18 cellular contexts compared by ENCODE assay signal in the genomic region with DNA sequence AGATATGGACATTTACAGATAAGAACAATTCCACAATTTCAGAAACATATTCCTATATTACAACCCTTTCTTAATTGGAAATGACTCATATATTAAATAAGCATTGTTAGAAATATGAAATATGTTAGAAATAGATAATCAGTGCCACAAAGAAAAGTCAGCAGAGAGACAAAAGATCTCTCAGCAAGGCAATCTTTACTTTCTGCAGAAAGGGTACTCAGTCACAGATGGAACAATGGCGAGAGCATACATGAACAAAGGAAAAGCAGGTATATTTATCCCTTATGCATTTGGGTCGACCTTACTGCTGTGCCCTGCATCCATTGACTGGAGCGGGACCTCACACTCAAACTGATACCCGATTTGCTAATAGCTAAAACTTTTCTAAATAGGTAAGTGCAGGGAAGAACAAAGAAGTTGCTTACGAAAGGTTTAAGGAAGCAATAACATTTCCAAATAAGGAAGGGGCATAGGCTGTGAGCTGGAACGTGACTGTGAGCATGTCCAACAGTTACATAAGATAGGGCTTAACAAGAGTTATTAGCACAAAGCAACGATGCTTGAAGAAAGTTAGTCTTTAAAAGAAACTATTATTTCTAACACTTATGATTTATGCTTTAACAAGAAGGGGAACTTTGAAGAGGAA. TPM values are rescaled to one million over a fixed set of nuclear protein-coding genes. Genes with fewer than 3 reads are reported as not detected.
DNase-seq lines count a peak whose midpoint lies in the region; ATAC-seq, FAIRE-seq and TF ChIP-seq lines count a peak whose summit lies in the region.
"Had no signal": no experiment of that assay in that cellular context is flagged by ENCODE, and none has a peak within 500 bp of the region (broad histone marks: within the 10 kb centered on the region; RNA-seq: fewer than 3 reads in every experiment).

No MANE protein-coding gene starts in this region.

- H3K36me3 ChIP-seq in HEK293 (ENCODE audit: control insufficient read depth in 2 of 2, insufficient read depth in 1 of 2, low read length in 2 of 2) (no peaks in the 10 kb centered on the region), GM12878 (ENCODE audit: control insufficient read depth in 2 of 2, insufficient read depth in 2 of 2, low read length in 1 of 2) (no peaks in the 10 kb centered on the region), neutrophil (no peaks in the 10 kb centered on the region)
- H3K36me3 ChIP-seq: BE2C had no signal

- SMC1A ChIA-PET in GM12878 (lab: Charles Lee; ENCODE audit: uncharacterized antibody, unreplicated experiment) = interaction anchor here (1.0 to 2.0 kb wide), 6 partner anchors 12 to 61 kb away, joined by 3 to 6 read pairs (median 4); a partner anchor contains a TSS

- CTCF ChIA-PET in HEK293 (lab: Yijun Ruan, JAX) (no interaction called here), GM12878 (lab: Yijun Ruan, JAX) (interaction anchor here (0.9 to 1.1 kb wide), 2 partner anchors 54 to 57 kb away, joined by 3 read pairs; no protein-coding TSS in a partner anchor)

- no peak for ATAC-seq in GM12878
- ATAC-seq: A549, GM23338 had no signal

- POLR2A ChIA-PET in HEK293 (lab: Yijun Ruan, JAX) = no interaction called here
- POLR2A ChIA-PET in GM12878 (lab: Charles Lee) = no interaction called here

- TF ChIP-seq EP300 in GM12878 (IDR thresholded peaks at IDR 0.05; ENCODE audit: borderline replicate concordance in 1 of 2, control insufficient read depth in 1 of 2, low read depth in 2 of 2, low read length in 2 of 2) = no peak

- RAD21 ChIA-PET in GM12878 (lab: Charles Lee; ENCODE audit: unreplicated experiment) = no interaction called here

- H3K4me2 ChIP-seq in GM12878 (ENCODE audit: control insufficient read depth, insufficient read depth) = no peak overlapping the region
- H3K4me2 ChIP-seq: A549, GM23338 had no signal

- 36% methylated on average over 7 of the region's 7 CpGs for WGBS in GM12878 (ENCODE audit: insufficient coverage, insufficient replicate concordance, low lambda C conversion rate, missing lambda C conversion rate)

- H4K20me1 ChIP-seq in GM12878 (ENCODE audit: control insufficient read depth, insufficient read depth) = no peaks in the 10 kb centered on the region

- H3K9ac ChIP-seq in GM12878 (ENCODE audit: control insufficient read depth, insufficient read depth, low read length) = no peak overlapping the region

- in situ Hi-C loops in GM12878 (cut with MboI) = no loop called here

- no TSS peak for BruUV-seq in GM12878 (replicated peaks; lab: Mats Ljungman, UMichigan)

- no peak for TF ChIP-seq RAD21 in GM12878 (IDR thresholded peaks at IDR 0.05; ENCODE audit: insufficient read depth, low read depth, low read length)

- H3K9me3 ChIP-seq in HEK293 (ENCODE audit: control insufficient read depth, insufficient read depth, low read depth, low read length) (no peaks in the 10 kb centered on the region), GM12878 (replicated peaks; ENCODE audit: control insufficient read depth, insufficient read depth, low read length) (peaks cover 5% of the 10 kb centered on the region; the same call in 2 of the 3 replicates), neutrophil (no peaks in the 10 kb centered on the region)
- H3K9me3 ChIP-seq: A549, BE2C had no signal

- no peak overlapping the region for H2AFZ ChIP-seq in GM12878 (ENCODE audit: control insufficient read depth, low read depth, low read length)
- H2AFZ ChIP-seq: GM23338 had no signal

- no peaks in the 10 kb centered on the region; the same call in 1 of the 2 replicates for H3K4me1 ChIP-seq in HEK293 (ENCODE audit: control insufficient read depth, insufficient read depth, low read length)
- H3K4me1 ChIP-seq in GM12878 (ENCODE audit: control insufficient read depth, insufficient read depth, low read length) = no peaks in the 10 kb centered on the region
- H3K4me1 ChIP-seq in neutrophil (ENCODE audit: control insufficient read depth in 1 of 2, insufficient read depth in 1 of 2, low read depth in 1 of 2, low read length in 1 of 2) = peaks cover 31 to 32% of the 10 kb centered on the region in 2 experiments
- H3K4me1 ChIP-seq: BE2C had no signal

- H3K4me3 ChIP-seq in HEK293 (ENCODE audit: low read depth, low read length) (no peak overlapping the region), NB4 (ENCODE audit: low read depth, low read length) (no peak overlapping the region), GM12878 (no peak overlapping the region), neutrophil (ENCODE audit: low read depth in 1 of 2, low read length in 1 of 2) (peak overlapping the region in 1 of 2 experiments; percentile 25)
- H3K4me3 ChIP-seq: A549, GM23338 had no signal

- H3K27me3 ChIP-seq in GM12878 (replicated peaks in 1 of 2; ENCODE audit: control insufficient read depth in 2 of 2, insufficient read depth in 2 of 2, low read length in 1 of 2) (no peaks in the 10 kb centered on the region; a peak in 1 of 4 replicates), neutrophil (no peaks in the 10 kb centered on the region)
- H3K27me3 ChIP-seq: BE2C had no signal

- DNase-seq in NB4 (ENCODE audit: low read depth) (peak; percentile 14), GM12878 (ENCODE audit: low read depth, low spot score) (no peak), activated T-cell treated with anti-CD3 and anti-CD28 coated beads for 4 hours (no peak), cardiac septum (ENCODE audit: low spot score) (no peak), NCI-H146 (lab: John Stamatoyannopoulos, UW) (no peak)
- DNase-seq: BE2C; CD4-positive, alpha-beta memory T cell; DMS153; DMS79 treated with DMSO at 0.1 percent for 48 hours; EL; H9 had no signal

- intact Hi-C loops in GM12878 (cut with micrococcal nuclease; ENCODE audit: unreplicated experiment) (no loop called here), cardiac septum (cut with DNase I) (no loop called here)

- no peak overlapping the region for H3K27ac ChIP-seq in HEK293 (ENCODE audit: extremely low read depth, low read depth, low read length)
- no peak overlapping the region for H3K27ac ChIP-seq in GM12878 (ENCODE audit: control insufficient read depth, insufficient read depth)
- peak overlapping the region; percentile 84 for H3K27ac ChIP-seq in neutrophil
- H3K27ac ChIP-seq: A549, C4-2B had no signal

- no peaks in the 10 kb centered on the region for H3K79me2 ChIP-seq in GM12878 (ENCODE audit: control insufficient read depth, insufficient read depth, low read length)

- TF ChIP-seq CTCF in HEK293 (tag by site-specific recombination; IDR thresholded peaks at IDR 0.05) = no peak
- no peak for TF ChIP-seq CTCF in NB4 (IDR thresholded peaks at IDR 0.05; ENCODE audit: low read depth, low read length)
- no peak for TF ChIP-seq CTCF in GM12878 (IDR thresholded peaks at IDR 0.05 in 2 of 3, conservative IDR thresholded peaks at IDR 0.05 in 1 of 3; ENCODE audit: control insufficient read depth in 2 of 3, extremely low read depth in 1 of 3, insufficient read depth in 1 of 3, low read depth in 3 of 3, low read length in 3 of 3)
- no peak for TF ChIP-seq CTCF in neutrophil (IDR thresholded peaks at IDR 0.05)

- TF ChIP-seq POLR2A in NB4 (IDR thresholded peaks at IDR 0.05; ENCODE audit: extremely low read depth, insufficient read length) = no peak
- TF ChIP-seq POLR2A in GM12878 (IDR thresholded peaks at IDR 0.05; ENCODE audit: low read depth, low read length) = no peak

- FAIRE-seq in GM12878 (lab: Jason Lieb, UNC) = peak; percentile 13
- FAIRE-seq: A549, GM12892 had no signal

TF ChIP-seq in HEK293, 187 proteins besides CTCF, POLR2A, EP300 and RAD21:
- TF ChIP-seq SETDB1 (IDR thresholded peaks at IDR 0.05; ENCODE audit: insufficient read length, low read length) = peak; percentile 94
- TF ChIP-seq GLI4 (tag by site-specific recombination; IDR thresholded peaks at IDR 0.05) = no peak

TF ChIP-seq in GM12878, 131 proteins besides CTCF, POLR2A, EP300 and RAD21 (continues in another document):
- TF ChIP-seq GABPA (IDR thresholded peaks at IDR 0.05; ENCODE audit: low read depth) (no peak), PAX5 (IDR thresholded peaks at IDR 0.05; ENCODE audit: borderline replicate concordance, low read depth, low read length) (no peak)
- TF ChIP-seq, protein P1, sequence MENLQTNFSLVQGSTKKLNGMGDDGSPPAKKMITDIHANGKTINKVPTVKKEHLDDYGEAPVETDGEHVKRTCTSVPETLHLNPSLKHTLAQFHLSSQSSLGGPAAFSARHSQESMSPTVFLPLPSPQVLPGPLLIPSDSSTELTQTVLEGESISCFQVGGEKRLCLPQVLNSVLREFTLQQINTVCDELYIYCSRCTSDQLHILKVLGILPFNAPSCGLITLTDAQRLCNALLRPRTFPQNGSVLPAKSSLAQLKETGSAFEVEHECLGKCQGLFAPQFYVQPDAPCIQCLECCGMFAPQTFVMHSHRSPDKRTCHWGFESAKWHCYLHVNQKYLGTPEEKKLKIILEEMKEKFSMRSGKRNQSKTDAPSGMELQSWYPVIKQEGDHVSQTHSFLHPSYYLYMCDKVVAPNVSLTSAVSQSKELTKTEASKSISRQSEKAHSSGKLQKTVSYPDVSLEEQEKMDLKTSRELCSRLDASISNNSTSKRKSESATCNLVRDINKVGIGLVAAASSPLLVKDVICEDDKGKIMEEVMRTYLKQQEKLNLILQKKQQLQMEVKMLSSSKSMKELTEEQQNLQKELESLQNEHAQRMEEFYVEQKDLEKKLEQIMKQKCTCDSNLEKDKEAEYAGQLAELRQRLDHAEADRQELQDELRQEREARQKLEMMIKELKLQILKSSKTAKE (IDR thresholded peaks at IDR 0.05; ENCODE audit: low read depth, poor library complexity, severe bottlenecking) = no peak

RNA-seq across cellular contexts. Expression of a gene that starts 40.8 kb away (rescaled TPM):
- 0.40 and 0.51 TPM in 2 replicates for total RNA-seq in GM12878 (2013; cell fraction: nucleolus; rRNA removed)
- not detected in 2 replicates for total RNA-seq in GM12878 (2014; rRNA removed)
- not detected in 2 replicates for total RNA-seq in GM12878 (2014; rRNA removed; fragmentation: Illumina TruSeq; extraction: Trizol)
- total RNA-seq in GM12878 (2021) = not detected in 2 replicates
- not detected for polyA plus RNA-seq in GM12878 (2011; ENCODE audit: low read depth)
- polyA plus RNA-seq in GM12878 (2011; rRNA removed) = 0.23 and 0.30 TPM in 2 replicates
- polyA plus RNA-seq in GM12878 (2011; cell fraction: cytosol; rRNA removed) = 0.06 TPM in 1 of 2 replicates, not detected in the other
- 0.10 TPM in 1 of 2 replicates, not detected in the other for polyA plus RNA-seq in GM12878 (2011; cell fraction: nucleus; rRNA removed)
- not detected in 2 replicates for polyA plus RNA-seq in GM12878 (2012)
- 0.36 TPM in 1 of 2 replicates, not detected in the other for polyA plus RNA-seq in GM12878 (2014; fragmentation: Illumina TruSeq; extraction: Trizol)
- under 1 TPM; 0.04 to 0.08 TPM for polyA plus RNA-seq in GM12878 (2014; fragmentation: Nextera tagmentation; extraction: Ambion mirVana)
- polyA plus RNA-seq in GM12878 (2014; rRNA removed) = 0.11 TPM in 1 of 2 replicates, not detected in the other
- not detected for polyA plus RNA-seq in GM12878 (2016; fragmentation: Nextera tagmentation; extraction: Ambion mirVana)
- not detected in 2 replicates for polyA minus RNA-seq in GM12878 (2011; rRNA and poly(A)+ RNA removed)
- polyA minus RNA-seq in GM12878 (2011; cell fraction: cytosol; rRNA and poly(A)+ RNA removed) = not detected in 2 replicates
- not detected in 2 replicates for polyA minus RNA-seq in GM12878 (2011; cell fraction: nucleus; rRNA and poly(A)+ RNA removed)
- 0.81 TPM for total RNA-seq in cardiac septum
- total RNA-seq: HT-29 had no signal
